ENCODE assay signal across 8 cellular contexts in the genomic region with DNA sequence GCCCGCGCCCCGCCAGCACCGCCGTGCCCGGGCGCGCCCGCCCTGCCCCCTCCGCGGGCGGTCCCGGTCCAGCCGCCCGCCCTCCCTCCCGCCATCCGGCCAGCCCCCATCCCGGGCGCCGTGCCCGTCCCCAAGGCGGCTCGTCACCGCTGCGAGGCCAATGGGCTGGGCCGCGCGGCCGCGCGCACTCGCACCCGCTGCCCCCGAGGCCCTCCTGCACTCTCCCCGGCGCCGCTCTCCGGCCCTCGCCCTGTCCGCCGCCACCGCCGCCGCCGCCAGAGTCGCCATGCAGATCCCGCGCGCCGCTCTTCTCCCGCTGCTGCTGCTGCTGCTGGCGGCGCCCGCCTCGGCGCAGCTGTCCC. TPM values are rescaled to one million over a fixed set of nuclear protein-coding genes. Genes with fewer than 3 reads are reported as not detected.
DNase-seq lines count a peak whose midpoint lies in the region; ATAC-seq lines count a peak whose summit lies in the region.

A gene (plus strand): TSS at position 187 of the 362 bp plus-strand sequence. CDS start 100 bp downstream, at position 287.

- peaks cover 18 to 24% of the 10 kb centered on the region in 2 donors for H3K27me3 ChIP-seq in duodenal mucosa (ENCODE audit: control insufficient read depth in 1 of 2, insufficient read depth in 2 of 2, low read length in 2 of 2)

- H3K4me3 ChIP-seq in duodenal mucosa (ENCODE audit: low read depth in 1 of 2, low read length in 2 of 2), result peak within 1 kb of the TSS; percentile 74 to 80

- peak; percentile 57 for DNase-seq in D341Med (ENCODE audit: low spot score)
- DNase-seq in NCI-H510A treated with DMSO at 0.1 percent for 48 hours (lab: John Stamatoyannopoulos, UW), result peak; percentile 28
- peak; percentile 89 for DNase-seq in left lobe of liver (ENCODE audit: low spot score)
- DNase-seq in stimulated activated effector memory CD8-positive, alpha-beta T cell treated with anti-CD3 and anti-CD28 coated beads, Interleukin-12 subunit alpha, Interleukin-12 subunit beta, amount 100 ng/mL, for 72 hours (ENCODE audit: low spot score in 2 of 2), result no peak
- no peak for DNase-seq in activated effector memory CD4-positive, alpha-beta T cell treated with anti-CD3 and anti-CD28 coated beads, Interleukin-2, amount 50 U/mL, for 16 hours

- no peaks in the 10 kb centered on the region for H3K36me3 Mint-ChIP-seq in stimulated activated effector memory CD8-positive, alpha-beta T cell treated with anti-CD3 and anti-CD28 coated beads, Interleukin-12 subunit alpha, Interleukin-12 subunit beta, amount 100 ng/mL, for 72 hours

- H3K27ac ChIP-seq in duodenal mucosa (ENCODE audit: low read depth, low read length), result no peak within 1 kb of the TSS

- H3K9ac ChIP-seq in duodenal mucosa (ENCODE audit: low read depth in 1 of 2, low read length in 2 of 2), result peak within 1 kb of the TSS; percentile 43 to 47

- H3K9me3 ChIP-seq in duodenal mucosa (ENCODE audit: control insufficient read depth in 1 of 2, low read length in 2 of 2), result no peaks in the 10 kb centered on the region

- H3K4me1 Mint-ChIP-seq in stimulated activated effector memory CD8-positive, alpha-beta T cell treated with anti-CD3 and anti-CD28 coated beads, Interleukin-12 subunit alpha, Interleukin-12 subunit beta, amount 100 ng/mL, for 72 hours, result peaks cover 28% of the 10 kb centered on the region

- peak within 1 kb of the TSS; percentile 71 for H3K4me3 Mint-ChIP-seq in stimulated activated effector memory CD8-positive, alpha-beta T cell treated with anti-CD3 and anti-CD28 coated beads, Interleukin-12 subunit alpha, Interleukin-12 subunit beta, amount 100 ng/mL, for 72 hours

- peaks cover 0 to 14% of the 10 kb centered on the region in 2 donors for H3K4me1 ChIP-seq in duodenal mucosa (ENCODE audit: control insufficient read depth in 1 of 2, insufficient read depth in 2 of 2, low read length in 2 of 2)

- no peaks in the 10 kb centered on the region for H3K9me3 Mint-ChIP-seq in stimulated activated effector memory CD8-positive, alpha-beta T cell treated with anti-CD3 and anti-CD28 coated beads, Interleukin-12 subunit alpha, Interleukin-12 subunit beta, amount 100 ng/mL, for 72 hours

- H3K27ac Mint-ChIP-seq in stimulated activated effector memory CD8-positive, alpha-beta T cell treated with anti-CD3 and anti-CD28 coated beads, Interleukin-12 subunit alpha, Interleukin-12 subunit beta, amount 100 ng/mL, for 72 hours, result no peak within 1 kb of the TSS

- ATAC-seq in left lobe of liver (peak; percentile 80), HG02623 (IDR thresholded peaks at IDR 0.05; ENCODE audit: unreplicated experiment) (no peak), HG03097 (IDR thresholded peaks at IDR 0.05; ENCODE audit: low FRiP score, unreplicated experiment) (no peak)
- ATAC-seq in stimulated activated effector memory CD8-positive, alpha-beta T cell treated with anti-CD3 and anti-CD28 coated beads, Interleukin-12 subunit alpha, Interleukin-12 subunit beta, amount 100 ng/mL, for 72 hours, result peak; percentile 35

- H3K36me3 ChIP-seq in duodenal mucosa (ENCODE audit: control insufficient read depth in 1 of 2, insufficient read depth in 2 of 2, low read length in 2 of 2), result no peaks in the 10 kb centered on the region

RNA-seq across cellular contexts. Expression of the gene that starts here (rescaled TPM):
- 83.1 TPM for total RNA-seq in left lobe of liver

Comparison
In these comparisons a context has a peak if more than half of its experiments do, and no peak if none do; other contexts are left out.
1. DNase-seq: peak in D341Med (single experiment), NCI-H510A treated with DMSO at 0.1 percent for 48 hours (single experiment) and left lobe of liver (single experiment); none in stimulated activated effector memory CD8-positive, alpha-beta T cell treated with anti-CD3 and anti-CD28 coated beads, Interleukin-12 subunit alpha, Interleukin-12 subunit beta, amount 100 ng/mL, for 72 hours (0 of 2) and activated effector memory CD4-positive, alpha-beta T cell treated with anti-CD3 and anti-CD28 coated beads, Interleukin-2, amount 50 U/mL, for 16 hours (single experiment).
2. ATAC-seq: peak in left lobe of liver (single experiment) and stimulated activated effector memory CD8-positive, alpha-beta T cell treated with anti-CD3 and anti-CD28 coated beads, Interleukin-12 subunit alpha, Interleukin-12 subunit beta, amount 100 ng/mL, for 72 hours (single experiment); none in HG02623 (single experiment) and HG03097 (single experiment).